ENCODE assay signal across 30 cellular contexts in genomic region chr6:32662099-32662498, GRCh38. TPM values are rescaled to one million over a fixed set of nuclear protein-coding genes. Genes with fewer than 3 reads are reported as not detected.
"Had no signal": no experiment of that assay in that cellular context is flagged by ENCODE, and none has a peak within 500 bp of the region (broad histone marks: within the 10 kb centered on the region; RNA-seq: fewer than 3 reads in every experiment).

No MANE protein-coding gene starts in this region.

- H3K36me3 Mint-ChIP-seq: brain had no signal

- H3K27ac Mint-ChIP-seq: activated CD8-positive, alpha-beta T cell treated with anti-CD3 and anti-CD28 coated beads for 36 hours; activated naive CD4-positive, alpha-beta T cell treated with anti-CD3 and anti-CD28 coated beads, Interleukin-2, amount 10 ng/mL, durations not matched to agents 7 days and 5 days; activated naive CD4-positive, alpha-beta T cell treated with anti-CD3 and anti-CD28 coated beads, Interleukin-2, amount 50 U/mL, for 72 hours; activated naive CD8-positive, alpha-beta T cell treated with anti-CD3 and anti-CD28 coated beads, Interleukin-2, amount 10 ng/mL, durations not matched to agents 7 days and 5 days; activated T-helper 1 cell treated with anti-CD3 and anti-CD28 coated beads, Interleukin-12 subunit alpha, Interleukin-12 subunit beta, Interleukin-2, Interleukin-4 antibody, amounts not matched to agents 30 ng/mL and 10 ng/mL and 1 ng/mL, durations not matched to agents 14 hours and 24 hours and 36 hours; brain; T-helper 17 cell; T-helper 2 cell treated with Interferon-gamma antibody and Interleukin-4, amounts not matched to agents 5 μg/mL and 100 μg/mL, for 36 hours had no signal

- ATAC-seq: activated CD4-positive, CD25-positive, alpha-beta regulatory T cell treated with anti-CD3 and anti-CD28 coated beads, Interleukin-2, amount 50 U/mL, for 24 hours; activated CD8-positive, alpha-beta T cell treated with anti-CD3 and anti-CD28 coated beads for 36 hours; activated naive CD4-positive, alpha-beta T cell treated with anti-CD3 and anti-CD28 coated beads, Interleukin-2, amount 50 U/mL, for 72 hours; effector memory CD8-positive, alpha-beta T cell; foreskin keratinocyte; gastrocnemius medialis; heart left ventricle; T-helper 17 cell had no signal

- DNase-seq: activated CD4-positive, alpha-beta T cell treated with anti-CD3 and anti-CD28 coated beads for 48 hours; activated CD4-positive, alpha-beta T cell treated with anti-CD3 and anti-CD28 coated beads, Interleukin-2, amount 50 U/mL, for 1 hour; activated CD4-positive, alpha-beta T cell treated with anti-CD3 and anti-CD28 coated beads, Interleukin-2, amount 50 U/mL, for 48 hours; activated CD8-positive, alpha-beta memory T cell treated with anti-CD3 and anti-CD28 coated beads for 24 hours; activated CD8-positive, alpha-beta T cell treated with anti-CD3 and anti-CD28 coated beads for 36 hours; activated gamma-delta T cell; activated naive CD4-positive, alpha-beta T cell; activated naive CD4-positive, alpha-beta T cell treated with anti-CD3 and anti-CD28 coated beads, Interleukin-2, amount 10 ng/mL, durations not matched to agents 7 days and 5 days; activated naive CD8-positive, alpha-beta T cell treated with anti-CD3 and anti-CD28 coated beads, Interleukin-2, amount 10 ng/mL, durations not matched to agents 7 days and 5 days; activated T-cell treated with anti-CD3 and anti-CD28 coated beads, Interleukin-2, amount 50 U/mL, for 1 hour; activated T-cell treated with anti-CD3 and anti-CD28 coated beads, Interleukin-2, amount 50 U/mL, for 48 hours; central memory CD4-positive, alpha-beta T cell; dermis blood vessel endothelial cell; effector CD4-positive, alpha-beta T cell; effector memory CD8-positive, alpha-beta T cell; erythroblast; foreskin keratinocyte; gastrocnemius medialis; glutamatergic neuron; heart left ventricle; T-helper 1 cell; T-helper 17 cell; T1000 had no signal

- H3K4me3 Mint-ChIP-seq: activated CD8-positive, alpha-beta T cell treated with anti-CD3 and anti-CD28 coated beads for 36 hours; activated naive CD4-positive, alpha-beta T cell treated with anti-CD3 and anti-CD28 coated beads, Interleukin-2, amount 10 ng/mL, durations not matched to agents 7 days and 5 days; activated naive CD8-positive, alpha-beta T cell treated with anti-CD3 and anti-CD28 coated beads, Interleukin-2, amount 10 ng/mL, durations not matched to agents 7 days and 5 days; activated T-helper 1 cell treated with anti-CD3 and anti-CD28 coated beads, Interleukin-12 subunit alpha, Interleukin-12 subunit beta, Interleukin-2, Interleukin-4 antibody, amounts not matched to agents 30 ng/mL and 10 ng/mL and 1 ng/mL, durations not matched to agents 14 hours and 24 hours and 36 hours; brain; effector memory CD8-positive, alpha-beta T cell; T-helper 17 cell; T-helper 2 cell treated with Interferon-gamma antibody and Interleukin-4, amounts not matched to agents 5 μg/mL and 100 μg/mL, for 36 hours had no signal

- H3K4me1 Mint-ChIP-seq: brain had no signal

- H3K9me3 Mint-ChIP-seq: activated CD8-positive, alpha-beta T cell treated with anti-CD3 and anti-CD28 coated beads for 36 hours; activated naive CD4-positive, alpha-beta T cell treated with anti-CD3 and anti-CD28 coated beads, Interleukin-2, amount 10 ng/mL, durations not matched to agents 7 days and 5 days; activated naive CD4-positive, alpha-beta T cell treated with anti-CD3 and anti-CD28 coated beads, Interleukin-2, amount 50 U/mL, for 72 hours; activated naive CD8-positive, alpha-beta T cell treated with anti-CD3 and anti-CD28 coated beads, Interleukin-2, amount 10 ng/mL, durations not matched to agents 7 days and 5 days; activated T-helper 1 cell treated with anti-CD3 and anti-CD28 coated beads, Interleukin-12 subunit alpha, Interleukin-12 subunit beta, Interleukin-2, Interleukin-4 antibody, amounts not matched to agents 30 ng/mL and 10 ng/mL and 1 ng/mL, durations not matched to agents 14 hours and 24 hours and 36 hours; effector memory CD8-positive, alpha-beta T cell had no signal

RNA-seq across cellular contexts. Expression of gene HLA-DQB1, which starts 4.4 kb away (rescaled TPM):
- total RNA-seq: cerebellum, dermis blood vessel endothelial cell had no signal

RNA-seq across cellular contexts. Expression of gene HLA-DQA1, which starts 24.9 kb away (rescaled TPM):
- total RNA-seq: cardiac muscle cell, cerebellum, dermis blood vessel endothelial cell, foreskin keratinocyte had no signal
- polyA plus RNA-seq: cardiac muscle cell, foreskin keratinocyte had no signal
